Comparison of ENCODE assay signal across 7 cellular contexts in the genomic region with DNA sequence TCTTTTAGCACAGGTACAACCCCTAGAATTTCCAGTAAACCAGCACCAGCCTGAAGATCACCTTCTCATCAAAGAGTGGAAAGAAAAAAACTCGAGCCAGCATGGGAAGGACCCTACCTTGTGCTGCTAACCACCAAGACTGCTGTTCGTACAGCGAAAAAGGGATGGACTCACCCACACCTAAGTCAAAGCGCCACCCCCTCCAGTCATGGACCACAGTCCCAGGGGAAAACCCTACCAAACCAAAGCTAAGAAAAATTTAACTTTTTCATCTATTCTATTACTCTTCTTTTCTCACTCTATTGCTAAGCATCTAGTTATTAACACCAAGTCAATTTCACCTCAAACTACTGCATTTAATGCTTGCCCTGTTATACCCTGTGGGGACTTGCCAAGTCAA.
A peak's percentile ranks its signal among the peaks of the same experiment; 100 is the strongest.
DNase-seq lines count a peak whose midpoint lies in the region; ATAC-seq and TF ChIP-seq lines count a peak whose summit lies in the region.
"Not testable (repeated sequence)": the region's sequence is repeated elsewhere in the genome, so short reads cannot be mapped to it uniquely, and the experiment has no call there.

No MANE protein-coding gene starts in this region.

- H3K4me3 Mint-ChIP-seq in activated naive CD8-positive, alpha-beta T cell treated with anti-CD3 and anti-CD28 coated beads, Interleukin-2, amount 50 U/mL, for 24 hours, result peak overlapping the region; percentile 37

- ATAC-seq in GM18861 (IDR thresholded peaks at IDR 0.05; ENCODE audit: unreplicated experiment), result peak; percentile 83
- ATAC-seq in HG02885 (IDR thresholded peaks at IDR 0.05; ENCODE audit: poor library complexity, unreplicated experiment), result peak; percentile 68
- peak; percentile 71 for ATAC-seq in HG03571 (IDR thresholded peaks at IDR 0.05; ENCODE audit: unreplicated experiment)
- peak; percentile 95 for ATAC-seq in activated naive CD8-positive, alpha-beta T cell treated with anti-CD3 and anti-CD28 coated beads, Interleukin-2, amount 50 U/mL, for 24 hours

- H3K9me3 Mint-ChIP-seq in activated naive CD8-positive, alpha-beta T cell treated with anti-CD3 and anti-CD28 coated beads, Interleukin-2, amount 50 U/mL, for 24 hours, result peaks cover 17% of the 10 kb centered on the region

- DNase-seq in GM20000 (ENCODE audit: low spot score) (peak; percentile 23), activated T-cell treated with anti-CD3 and anti-CD28 coated beads for 48 hours (ENCODE audit: low read depth) (peak; percentile 21)
- peak; percentile 60 for DNase-seq in activated naive CD8-positive, alpha-beta T cell treated with anti-CD3 and anti-CD28 coated beads, Interleukin-2, amount 50 U/mL, for 24 hours
- peak; percentile 18 to 42 (median 19) for DNase-seq in stimulated activated CD4-positive, alpha-beta T cell treated with anti-CD3 and anti-CD28 coated beads, TNF-alpha, amount 100 ng/mL, for 48 hours (ENCODE audit: low read depth in 3 of 3)

- peak overlapping the region; percentile 88 for H3K27ac Mint-ChIP-seq in activated naive CD8-positive, alpha-beta T cell treated with anti-CD3 and anti-CD28 coated beads, Interleukin-2, amount 50 U/mL, for 24 hours

- peaks cover 21% of the 10 kb centered on the region for H3K36me3 Mint-ChIP-seq in activated naive CD8-positive, alpha-beta T cell treated with anti-CD3 and anti-CD28 coated beads, Interleukin-2, amount 50 U/mL, for 24 hours (ENCODE audit: low read depth)

- H3K4me1 Mint-ChIP-seq in activated naive CD8-positive, alpha-beta T cell treated with anti-CD3 and anti-CD28 coated beads, Interleukin-2, amount 50 U/mL, for 24 hours, result peaks cover 46% of the 10 kb centered on the region

- H3K27me3 Mint-ChIP-seq in activated naive CD8-positive, alpha-beta T cell treated with anti-CD3 and anti-CD28 coated beads, Interleukin-2, amount 50 U/mL, for 24 hours, result not testable (repeated sequence)

- not testable (repeated sequence) for TF ChIP-seq CTCF in GM20000 (IDR thresholded peaks at IDR 0.05; ENCODE audit: extremely low read depth, missing control alignments)

Comparison
In these comparisons a context has a peak if more than half of its experiments do, and no peak if none do; other contexts are left out.
1. Peak in every context shown above with its lines: DNase-seq and ATAC-seq.